ENCODE assay signal across 22 cellular contexts in the genomic region with DNA sequence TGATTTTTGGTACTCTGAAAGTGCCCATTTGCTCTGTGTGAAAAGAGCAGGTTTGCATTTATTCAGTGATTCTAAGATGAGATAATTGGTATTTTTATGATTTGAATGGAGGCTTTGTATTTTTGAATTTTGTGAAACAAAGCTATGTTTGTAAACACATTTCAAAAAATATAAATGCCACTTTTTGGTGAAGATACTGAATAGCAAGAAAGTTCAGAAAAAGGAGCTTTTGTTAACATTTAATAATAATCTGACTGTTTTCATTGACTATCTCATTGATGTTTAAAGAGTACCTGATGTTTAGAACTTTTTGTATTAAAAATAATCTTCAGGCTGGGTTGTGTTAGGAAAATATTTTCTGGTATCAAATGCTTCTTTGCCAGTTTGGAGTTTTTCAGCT. TPM values are rescaled to one million over a fixed set of nuclear protein-coding genes. Genes with fewer than 3 reads are reported as not detected.
A peak's percentile ranks its signal among the peaks of the same experiment; 100 is the strongest.
DNase-seq lines count a peak whose midpoint lies in the region; ATAC-seq, FAIRE-seq and TF ChIP-seq lines count a peak whose summit lies in the region.
"Had no signal": no experiment of that assay in that cellular context is flagged by ENCODE, and none has a peak within 500 bp of the region (broad histone marks: within the 10 kb centered on the region; RNA-seq: fewer than 3 reads in every experiment).

No MANE protein-coding gene starts in this region.

- H3K4me1 Mint-ChIP-seq in neural progenitor cell, result peaks cover under 1% of the 10 kb centered on the region
- peaks cover 6% of the 10 kb centered on the region for H3K4me1 Mint-ChIP-seq in activated CD4-positive, alpha-beta T cell treated with anti-CD3 and anti-CD28 coated beads, Interleukin-2, amount 10 ng/mL, durations not matched to agents 7 days and 5 days

- H3K36me3 Mint-ChIP-seq in neural progenitor cell, result peaks cover 61% of the 10 kb centered on the region
- H3K36me3 Mint-ChIP-seq in activated CD4-positive, alpha-beta T cell treated with anti-CD3 and anti-CD28 coated beads, Interleukin-2, amount 10 ng/mL, durations not matched to agents 7 days and 5 days (ENCODE audit: low read depth), result peaks cover 27% of the 10 kb centered on the region

- no peak for ATAC-seq in A549
- ATAC-seq in GM21619 (IDR thresholded peaks at IDR 0.05; ENCODE audit: unreplicated experiment), result no peak
- ATAC-seq in upper lobe of right lung, result no peak
- no peak for ATAC-seq in GM21360 (IDR thresholded peaks at IDR 0.05; ENCODE audit: unreplicated experiment)
- ATAC-seq: Right ventricle myocardium inferior had no signal

- no peaks in the 10 kb centered on the region for H3K4me1 ChIP-seq in A549
- H3K4me1 ChIP-seq in neural progenitor cell, result peaks cover 16% of the 10 kb centered on the region
- H3K4me1 ChIP-seq in upper lobe of right lung, result peaks cover 10% of the 10 kb centered on the region
- H3K4me1 ChIP-seq: BE2C had no signal

- CTCF ChIA-PET in A549 (lab: Yijun Ruan, JAX), result interaction anchor here (1.3 kb wide), 1 partner anchor 24 kb away, joined by 3 read pairs; no protein-coding TSS in a partner anchor
- CTCF ChIA-PET in activated CD4-positive, alpha-beta T cell treated with anti-CD3 and anti-CD28 coated beads, Interleukin-2, amount 10 ng/mL, durations not matched to agents 7 days and 5 days (lab: Charles Lee), result no interaction called here

- H3K4me2 ChIP-seq in A549 (no peak overlapping the region), neural progenitor cell (no peak overlapping the region)

- POLR2A ChIA-PET in A549 (lab: Yijun Ruan, JAX), result no interaction called here
- POLR2A ChIA-PET in activated CD4-positive, alpha-beta T cell treated with anti-CD3 and anti-CD28 coated beads, Interleukin-2, amount 10 ng/mL, durations not matched to agents 7 days and 5 days (lab: Charles Lee), result no interaction called here

- peaks cover 16% of the 10 kb centered on the region; the same call in 1 of the 3 replicates for H3K9me3 ChIP-seq in A549
- no peaks in the 10 kb centered on the region for H3K9me3 ChIP-seq in neural progenitor cell (ENCODE audit: low read depth)
- no peaks in the 10 kb centered on the region for H3K9me3 ChIP-seq in upper lobe of right lung
- H3K9me3 ChIP-seq: BE2C had no signal

- H3K27me3 ChIP-seq in neural progenitor cell, result no peaks in the 10 kb centered on the region
- H3K27me3 ChIP-seq in upper lobe of right lung, result no peaks in the 10 kb centered on the region
- H3K27me3 ChIP-seq: BE2C had no signal

- no peak for TF ChIP-seq RAD21 in A549 (conservative IDR thresholded peaks at IDR 0.05 in 1 of 2, IDR thresholded peaks at IDR 0.05 in 1 of 2)

- peaks cover 100% of the 10 kb centered on the region for H3K79me2 ChIP-seq in neural progenitor cell (ENCODE audit: low read depth)

- no peak for DNase-seq in A549 (ENCODE audit: low read depth in 1 of 2, low spot score in 1 of 2)
- peak; percentile 87 for DNase-seq in SK-MEL-5 (ENCODE audit: low read depth, low spot score)
- peak; percentile 60 for DNase-seq in foreskin melanocyte
- DNase-seq in neural progenitor cell (ENCODE audit: low spot score), result no peak
- no peak for DNase-seq in upper lobe of right lung
- DNase-seq in activated CD4-positive, alpha-beta T cell treated with anti-CD3 and anti-CD28 coated beads, Interleukin-2, amount 10 ng/mL, durations not matched to agents 7 days and 5 days, result no peak
- DNase-seq: BE2C, EL, GF-D8, GM23248, H9, HFFc6, NCI-H1092, NCI-H1436, NCI-H187 treated with DMSO at 0.1 percent for 48 hours, NCI-H2107, NCI-H446 treated with DMSO at 0.1 percent for 48 hours, NCI-H526 treated with DMSO at 0.1 percent for 48 hours, OCI-M1 had no signal

- H3K27ac ChIP-seq in A549, result no peak overlapping the region
- H3K27ac ChIP-seq in neural progenitor cell, result peak overlapping the region; percentile 1
- H3K27ac ChIP-seq in upper lobe of right lung, result no peak overlapping the region
- H3K27ac ChIP-seq: GM23248 had no signal

- no peak overlapping the region for H3K27ac Mint-ChIP-seq in neural progenitor cell
- no peak overlapping the region for H3K27ac Mint-ChIP-seq in activated CD4-positive, alpha-beta T cell treated with anti-CD3 and anti-CD28 coated beads, Interleukin-2, amount 10 ng/mL, durations not matched to agents 7 days and 5 days

- H2AFZ ChIP-seq in neural progenitor cell (replicated peaks), result no peak overlapping the region
- H2AFZ ChIP-seq: GM23248 had no signal

- H4K20me1 ChIP-seq in neural progenitor cell (ENCODE audit: low read depth), result peaks cover 63% of the 10 kb centered on the region

- no peak for TF ChIP-seq POLR2A in A549 (IDR thresholded peaks at IDR 0.05; ENCODE audit: low read length)

- H3F3A ChIP-seq in neural progenitor cell (ENCODE audit: low read depth), result peaks cover 13% of the 10 kb centered on the region

- intact Hi-C loops in upper lobe of right lung (cut with DNase I), result no loop called here

- in situ Hi-C loops in SK-MEL-5 (cut with HindIII; ENCODE audit: low pct_unique_long_range_greater_than_20kb, low sequenced_read_pairs), result no loop called here

- no peak for TF ChIP-seq CTCF in A549 (IDR thresholded peaks at IDR 0.05)
- TF ChIP-seq CTCF in neural progenitor cell (IDR thresholded peaks at IDR 0.05), result no peak
- no peak for TF ChIP-seq CTCF in upper lobe of right lung (IDR thresholded peaks at IDR 0.05)

- no peak overlapping the region for H3K9ac ChIP-seq in neural progenitor cell
- H3K9ac ChIP-seq: GM23248 had no signal

- TF ChIP-seq EP300 in A549 (IDR thresholded peaks at IDR 0.05), result no peak

- peaks cover 48% of the 10 kb centered on the region for H3K9me3 Mint-ChIP-seq in neural progenitor cell
- peaks cover 11% of the 10 kb centered on the region for H3K9me3 Mint-ChIP-seq in activated CD4-positive, alpha-beta T cell treated with anti-CD3 and anti-CD28 coated beads, Interleukin-2, amount 10 ng/mL, durations not matched to agents 7 days and 5 days

- H3K4me3 ChIP-seq in A549, result no peak overlapping the region
- H3K4me3 ChIP-seq in neural progenitor cell, result no peak overlapping the region
- no peak overlapping the region for H3K4me3 ChIP-seq in upper lobe of right lung
- H3K4me3 ChIP-seq: GM23248 had no signal

- FAIRE-seq in A549 (lab: Jason Lieb, UNC), result peak; percentile 43

- H3K36me3 ChIP-seq in neural progenitor cell (peaks cover 8% of the 10 kb centered on the region), upper lobe of right lung (no peaks in the 10 kb centered on the region)

- no peak overlapping the region for H3K4me3 Mint-ChIP-seq in neural progenitor cell
- no peak overlapping the region for H3K4me3 Mint-ChIP-seq in activated CD4-positive, alpha-beta T cell treated with anti-CD3 and anti-CD28 coated beads, Interleukin-2, amount 10 ng/mL, durations not matched to agents 7 days and 5 days
- H3K4me3 Mint-ChIP-seq: H9, HFFc6 had no signal

- no peaks in the 10 kb centered on the region for H3K27me3 Mint-ChIP-seq in neural progenitor cell (ENCODE audit: insufficient read depth, low read depth)
- no peaks in the 10 kb centered on the region for H3K27me3 Mint-ChIP-seq in activated CD4-positive, alpha-beta T cell treated with anti-CD3 and anti-CD28 coated beads, Interleukin-2, amount 10 ng/mL, durations not matched to agents 7 days and 5 days

TF ChIP-seq in A549, 52 proteins besides CTCF, POLR2A, EP300 and RAD21:
- TF ChIP-seq, protein P1, sequence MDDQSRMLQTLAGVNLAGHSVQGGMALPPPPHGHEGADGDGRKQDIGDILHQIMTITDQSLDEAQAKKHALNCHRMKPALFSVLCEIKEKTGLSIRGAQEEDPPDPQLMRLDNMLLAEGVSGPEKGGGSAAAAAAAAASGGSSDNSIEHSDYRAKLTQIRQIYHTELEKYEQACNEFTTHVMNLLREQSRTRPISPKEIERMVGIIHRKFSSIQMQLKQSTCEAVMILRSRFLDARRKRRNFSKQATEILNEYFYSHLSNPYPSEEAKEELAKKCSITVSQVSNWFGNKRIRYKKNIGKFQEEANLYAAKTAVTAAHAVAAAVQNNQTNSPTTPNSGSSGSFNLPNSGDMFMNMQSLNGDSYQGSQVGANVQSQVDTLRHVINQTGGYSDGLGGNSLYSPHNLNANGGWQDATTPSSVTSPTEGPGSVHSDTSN (IDR thresholded peaks at IDR 0.05), result no peak
- TF ChIP-seq JUNB (IDR thresholded peaks at IDR 0.05) (no peak), EHF (CRISPR knock-in tag; IDR thresholded peaks at IDR 0.05) (no peak), NPAS2 (CRISPR knock-in tag; IDR thresholded peaks at IDR 0.05; ENCODE audit: borderline replicate concordance) (no peak), HEYL (CRISPR knock-in tag; IDR thresholded peaks at IDR 0.05) (no peak), ZNF302 (CRISPR knock-in tag; IDR thresholded peaks at IDR 0.05) (no peak), HOXA7 (CRISPR knock-in tag; IDR thresholded peaks at IDR 0.05) (no peak), HOXB13 (CRISPR knock-in tag; IDR thresholded peaks at IDR 0.05; ENCODE audit: low read depth) (no peak), NR3C1 (IDR thresholded peaks at IDR 0.05) (no peak), RFX5 (IDR thresholded peaks at IDR 0.05) (no peak), POLR2AphosphoS2 (conservative IDR thresholded peaks at IDR 0.05; ENCODE audit: low read length) (no peak), FOSL2 (IDR thresholded peaks at IDR 0.05) (no peak), FOSL2 (CRISPR knock-in tag; IDR thresholded peaks at IDR 0.05) (no peak), CHD2 (IDR thresholded peaks at IDR 0.05; ENCODE audit: low read length, partially characterized antibody) (no peak), ZFP36 (IDR thresholded peaks at IDR 0.05; ENCODE audit: borderline replicate concordance, partially characterized antibody) (no peak), MYC (IDR thresholded peaks at IDR 0.05; ENCODE audit: borderline replicate concordance, low read length) (no peak), RARB (CRISPR knock-in tag; IDR thresholded peaks at IDR 0.05) (no peak), EHMT2 (IDR thresholded peaks at IDR 0.05; ENCODE audit: low read depth) (no peak), PHF8 (IDR thresholded peaks at IDR 0.05; ENCODE audit: borderline replicate concordance, low read depth) (no peak), SMC3 (IDR thresholded peaks at IDR 0.05) (no peak), HOXB5 (CRISPR knock-in tag; IDR thresholded peaks at IDR 0.05) (no peak)

RNA-seq across cellular contexts. Expression of a gene that starts 23.7 kb away (rescaled TPM):
- polyA plus RNA-seq in A549 (2011; rRNA removed) (121 and 165 TPM in 2 replicates), A549 (2017; fragmentation: RNase III; extraction: RNeasy Plus Mini Kit Qiagen cat#74134 plus additional on column Dnase treatment) (34.1 to 36.3 TPM (median 35.5 TPM) in 3 replicates)
- 28.5 and 37.2 TPM in 2 replicates for polyA plus RNA-seq in A549 (2012; cell fraction: cytosol; rRNA removed)
- polyA plus RNA-seq in A549 (2012; cell fraction: nucleus; rRNA removed), result 18.7 and 21.9 TPM in 2 replicates
- 247 and 252 TPM in 2 replicates for polyA minus RNA-seq in A549 (2011; rRNA and poly(A)+ RNA removed)
- total RNA-seq in SK-MEL-5 (2014; rRNA removed; shearing (Covaris generic)), result 77.9 and 90.2 TPM in 2 replicates
- polyA plus RNA-seq in SK-MEL-5 (2015; cell fraction: cytosol; rRNA removed), result 45.8 and 65.5 TPM in 2 replicates
- polyA plus RNA-seq in SK-MEL-5 (2015; cell fraction: nucleus; rRNA removed), result 30.4 and 41.2 TPM in 2 replicates
- total RNA-seq in neural progenitor cell (ENCODE audit: low replicate concordance) (130 and 149 TPM in 2 replicates), upper lobe of right lung (103 TPM)
- 10 to 100 TPM; 50.9 to 60.8 TPM for total RNA-seq in activated CD4-positive, alpha-beta T cell treated with anti-CD3 and anti-CD28 coated beads, Interleukin-2, amount 10 ng/mL, durations not matched to agents 7 days and 5 days

Comparison
In these comparisons a context has a peak if more than half of its experiments do, and no peak if none do; other contexts are left out.
1. DNase-seq: peak in SK-MEL-5 (single experiment) and foreskin melanocyte (single experiment); none in A549 (0 of 2), neural progenitor cell (single experiment), upper lobe of right lung (single experiment) and activated CD4-positive, alpha-beta T cell treated with anti-CD3 and anti-CD28 coated beads, Interleukin-2, amount 10 ng/mL, durations not matched to agents 7 days and 5 days (single experiment).